Comparison of ENCODE assay signal across 22 cellular contexts in the genomic region with DNA sequence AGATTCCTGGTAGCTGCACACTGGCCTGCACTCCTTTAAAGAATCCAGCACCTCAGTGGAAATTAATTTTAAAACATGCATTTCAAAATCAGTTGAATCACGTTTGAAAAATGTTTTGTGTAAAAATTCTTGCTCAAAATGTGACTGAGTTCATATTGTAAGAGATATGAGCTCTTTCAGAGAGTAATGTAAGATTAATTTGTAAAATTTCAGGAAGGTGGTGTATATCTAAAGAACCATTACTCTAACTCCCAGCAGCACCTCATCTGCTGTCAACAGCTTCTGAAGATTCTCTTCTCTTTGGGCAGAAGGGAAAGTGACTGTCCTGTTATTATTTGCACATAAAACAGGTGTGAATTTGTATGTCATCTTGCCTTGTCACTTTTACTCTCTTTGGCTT.
"Had no signal": no experiment of that assay in that cellular context is flagged by ENCODE, and none has a peak within 500 bp of the region (broad histone marks: within the 10 kb centered on the region; RNA-seq: fewer than 3 reads in every experiment).

No MANE protein-coding gene starts in this region.

- H3K9me3 Mint-ChIP-seq: IgD-negative memory B cell had no signal

- DNase-seq: Kasumi-1, MM.1S, NCI-H1092 treated with DMSO at 0.1 percent for 48 hours, NCI-H1417, NCI-H1436 treated with DMSO at 0.1 percent for 48 hours, NCI-H1694, NCI-H187 treated with DMSO at 0.1 percent for 48 hours, NCI-H2029 treated with DMSO at 0.1 percent for 48 hours, NCI-H2171 treated with DMSO at 0.1 percent for 48 hours, NCI-H510A, NCI-H524 treated with DMSO at 0.1 percent for 48 hours, NCI-H69, NCI-H774, Right ventricle myocardium superior, RPMI8226, SIG-M5 had no signal

- H3K9me3 ChIP-seq: SJSA1 had no signal

- H3K27ac Mint-ChIP-seq: IgD-negative memory B cell had no signal

- H3K4me2 ChIP-seq: KMS-11 had no signal

- H3K4me3 ChIP-seq: K562, SJSA1, SK-N-MC had no signal

- H3K36me3 ChIP-seq: SJSA1 had no signal

- H3K9ac ChIP-seq: KMS-11 had no signal

- H3K4me3 Mint-ChIP-seq: IgD-negative memory B cell had no signal

- H3K27ac ChIP-seq: KMS-11, SK-N-MC had no signal

- H3K27me3 ChIP-seq: SJSA1 had no signal

- ATAC-seq: HepG2 had no signal
